Comparison of ENCODE assay signal across 2 cellular contexts in the genomic region with DNA sequence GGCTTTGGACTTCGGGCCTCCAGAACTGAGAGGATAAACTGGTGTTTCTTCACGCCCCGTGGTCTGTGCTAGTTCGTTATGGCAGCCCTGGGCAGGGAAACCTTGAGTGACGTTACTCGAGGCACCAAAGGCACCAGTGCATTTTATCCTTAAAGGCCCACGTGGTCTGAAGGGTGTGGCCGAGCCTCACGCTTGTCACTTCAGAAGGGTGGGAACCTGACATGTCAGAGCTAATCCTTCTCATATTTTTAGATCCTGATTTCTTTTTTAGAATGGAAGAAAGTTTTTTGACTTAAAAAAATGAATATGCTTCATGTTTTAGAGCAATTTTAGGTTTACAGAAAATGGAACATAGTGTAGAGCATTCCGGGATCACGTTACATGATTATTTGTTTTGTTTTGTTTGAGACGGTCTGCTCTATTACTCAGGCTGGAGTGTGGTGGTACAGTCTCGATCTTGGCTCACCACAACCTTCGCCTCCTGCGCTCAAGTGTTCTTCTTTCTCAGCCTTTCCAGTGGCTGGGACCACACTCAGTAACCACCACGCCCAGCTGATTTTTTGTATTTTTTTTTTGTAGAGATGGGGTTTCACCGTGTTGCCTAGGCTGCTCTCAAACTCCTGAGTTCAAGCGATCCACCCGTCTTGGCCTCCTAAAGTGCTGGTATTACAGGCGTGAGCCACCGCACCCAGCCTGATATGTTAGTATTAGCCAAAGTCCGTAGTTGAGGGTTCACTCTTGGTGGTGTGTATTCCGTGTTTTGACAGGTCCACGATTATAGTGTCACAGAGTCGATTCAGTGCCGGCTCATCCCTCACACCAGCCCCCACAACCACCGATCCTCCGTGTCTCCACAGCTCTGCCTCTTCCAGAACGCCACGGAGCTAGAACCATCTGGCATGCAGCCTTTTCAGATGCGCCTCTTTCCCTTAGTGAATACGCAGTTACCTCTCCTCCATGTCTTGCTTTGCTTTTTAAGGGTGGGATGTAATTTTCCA.
TF ChIP-seq lines count a peak whose summit lies in the region.

No MANE protein-coding gene starts in this region.

TF ChIP-seq in IMR-90, 13 proteins besides CTCF, POLR2A, EP300 and RAD21:
- TF ChIP-seq, protein P1, sequence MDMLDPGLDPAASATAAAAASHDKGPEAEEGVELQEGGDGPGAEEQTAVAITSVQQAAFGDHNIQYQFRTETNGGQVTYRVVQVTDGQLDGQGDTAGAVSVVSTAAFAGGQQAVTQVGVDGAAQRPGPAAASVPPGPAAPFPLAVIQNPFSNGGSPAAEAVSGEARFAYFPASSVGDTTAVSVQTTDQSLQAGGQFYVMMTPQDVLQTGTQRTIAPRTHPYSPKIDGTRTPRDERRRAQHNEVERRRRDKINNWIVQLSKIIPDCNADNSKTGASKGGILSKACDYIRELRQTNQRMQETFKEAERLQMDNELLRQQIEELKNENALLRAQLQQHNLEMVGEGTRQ (IDR thresholded peaks at IDR 0.05; ENCODE audit: low read depth, low read length), result no peak
- TF ChIP-seq, protein P2, sequence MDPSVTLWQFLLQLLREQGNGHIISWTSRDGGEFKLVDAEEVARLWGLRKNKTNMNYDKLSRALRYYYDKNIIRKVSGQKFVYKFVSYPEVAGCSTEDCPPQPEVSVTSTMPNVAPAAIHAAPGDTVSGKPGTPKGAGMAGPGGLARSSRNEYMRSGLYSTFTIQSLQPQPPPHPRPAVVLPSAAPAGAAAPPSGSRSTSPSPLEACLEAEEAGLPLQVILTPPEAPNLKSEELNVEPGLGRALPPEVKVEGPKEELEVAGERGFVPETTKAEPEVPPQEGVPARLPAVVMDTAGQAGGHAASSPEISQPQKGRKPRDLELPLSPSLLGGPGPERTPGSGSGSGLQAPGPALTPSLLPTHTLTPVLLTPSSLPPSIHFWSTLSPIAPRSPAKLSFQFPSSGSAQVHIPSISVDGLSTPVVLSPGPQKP (IDR thresholded peaks at IDR 0.05; ENCODE audit: borderline replicate concordance, low read depth, low read length), result no peak
- TF ChIP-seq FOS (IDR thresholded peaks at IDR 0.05; ENCODE audit: low read depth, low read length), result no peak
- TF ChIP-seq NFE2L2 (IDR thresholded peaks at IDR 0.05; ENCODE audit: low read depth, low read length), result no peak
TF ChIP-seq in IMR-90: peak in this region for 0.

TF ChIP-seq in K562, 482 proteins besides CTCF, POLR2A, EP300 and RAD21:
- TF ChIP-seq, protein P3, sequence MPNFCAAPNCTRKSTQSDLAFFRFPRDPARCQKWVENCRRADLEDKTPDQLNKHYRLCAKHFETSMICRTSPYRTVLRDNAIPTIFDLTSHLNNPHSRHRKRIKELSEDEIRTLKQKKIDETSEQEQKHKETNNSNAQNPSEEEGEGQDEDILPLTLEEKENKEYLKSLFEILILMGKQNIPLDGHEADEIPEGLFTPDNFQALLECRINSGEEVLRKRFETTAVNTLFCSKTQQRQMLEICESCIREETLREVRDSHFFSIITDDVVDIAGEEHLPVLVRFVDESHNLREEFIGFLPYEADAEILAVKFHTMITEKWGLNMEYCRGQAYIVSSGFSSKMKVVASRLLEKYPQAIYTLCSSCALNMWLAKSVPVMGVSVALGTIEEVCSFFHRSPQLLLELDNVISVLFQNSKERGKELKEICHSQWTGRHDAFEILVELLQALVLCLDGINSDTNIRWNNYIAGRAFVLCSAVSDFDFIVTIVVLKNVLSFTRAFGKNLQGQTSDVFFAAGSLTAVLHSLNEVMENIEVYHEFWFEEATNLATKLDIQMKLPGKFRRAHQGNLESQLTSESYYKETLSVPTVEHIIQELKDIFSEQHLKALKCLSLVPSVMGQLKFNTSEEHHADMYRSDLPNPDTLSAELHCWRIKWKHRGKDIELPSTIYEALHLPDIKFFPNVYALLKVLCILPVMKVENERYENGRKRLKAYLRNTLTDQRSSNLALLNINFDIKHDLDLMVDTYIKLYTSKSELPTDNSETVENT (CRISPR knock-in tag; IDR thresholded peaks at IDR 0.05), result no peak
- TF ChIP-seq L3MBTL2 (IDR thresholded peaks at IDR 0.05), result peak; percentile 29; the same call in 1 of the 2 replicates
- TF ChIP-seq, protein P4, sequence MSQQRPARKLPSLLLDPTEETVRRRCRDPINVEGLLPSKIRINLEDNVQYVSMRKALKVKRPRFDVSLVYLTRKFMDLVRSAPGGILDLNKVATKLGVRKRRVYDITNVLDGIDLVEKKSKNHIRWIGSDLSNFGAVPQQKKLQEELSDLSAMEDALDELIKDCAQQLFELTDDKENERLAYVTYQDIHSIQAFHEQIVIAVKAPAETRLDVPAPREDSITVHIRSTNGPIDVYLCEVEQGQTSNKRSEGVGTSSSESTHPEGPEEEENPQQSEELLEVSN (IDR thresholded peaks at IDR 0.05; ENCODE audit: borderline replicate concordance in 1 of 2, extremely low read depth in 1 of 2, insufficient read depth in 1 of 2, insufficient read length in 1 of 2, low read depth in 1 of 2, low read length in 1 of 2, poor library complexity in 1 of 2, severe bottlenecking in 1 of 2), result peak in 1 of 2 experiments; percentile 20
- TF ChIP-seq, protein P5, sequence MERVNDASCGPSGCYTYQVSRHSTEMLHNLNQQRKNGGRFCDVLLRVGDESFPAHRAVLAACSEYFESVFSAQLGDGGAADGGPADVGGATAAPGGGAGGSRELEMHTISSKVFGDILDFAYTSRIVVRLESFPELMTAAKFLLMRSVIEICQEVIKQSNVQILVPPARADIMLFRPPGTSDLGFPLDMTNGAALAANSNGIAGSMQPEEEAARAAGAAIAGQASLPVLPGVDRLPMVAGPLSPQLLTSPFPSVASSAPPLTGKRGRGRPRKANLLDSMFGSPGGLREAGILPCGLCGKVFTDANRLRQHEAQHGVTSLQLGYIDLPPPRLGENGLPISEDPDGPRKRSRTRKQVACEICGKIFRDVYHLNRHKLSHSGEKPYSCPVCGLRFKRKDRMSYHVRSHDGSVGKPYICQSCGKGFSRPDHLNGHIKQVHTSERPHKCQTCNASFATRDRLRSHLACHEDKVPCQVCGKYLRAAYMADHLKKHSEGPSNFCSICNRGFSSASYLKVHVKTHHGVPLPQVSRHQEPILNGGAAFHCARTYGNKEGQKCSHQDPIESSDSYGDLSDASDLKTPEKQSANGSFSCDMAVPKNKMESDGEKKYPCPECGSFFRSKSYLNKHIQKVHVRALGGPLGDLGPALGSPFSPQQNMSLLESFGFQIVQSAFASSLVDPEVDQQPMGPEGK (CRISPR knock-in tag; IDR thresholded peaks at IDR 0.05; ENCODE audit: borderline replicate concordance), result no peak
- TF ChIP-seq, protein P6, sequence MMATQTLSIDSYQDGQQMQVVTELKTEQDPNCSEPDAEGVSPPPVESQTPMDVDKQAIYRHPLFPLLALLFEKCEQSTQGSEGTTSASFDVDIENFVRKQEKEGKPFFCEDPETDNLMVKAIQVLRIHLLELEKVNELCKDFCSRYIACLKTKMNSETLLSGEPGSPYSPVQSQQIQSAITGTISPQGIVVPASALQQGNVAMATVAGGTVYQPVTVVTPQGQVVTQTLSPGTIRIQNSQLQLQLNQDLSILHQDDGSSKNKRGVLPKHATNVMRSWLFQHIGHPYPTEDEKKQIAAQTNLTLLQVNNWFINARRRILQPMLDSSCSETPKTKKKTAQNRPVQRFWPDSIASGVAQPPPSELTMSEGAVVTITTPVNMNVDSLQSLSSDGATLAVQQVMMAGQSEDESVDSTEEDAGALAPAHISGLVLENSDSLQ (IDR thresholded peaks at IDR 0.05), result peak; percentile 54
- TF ChIP-seq, protein P7, sequence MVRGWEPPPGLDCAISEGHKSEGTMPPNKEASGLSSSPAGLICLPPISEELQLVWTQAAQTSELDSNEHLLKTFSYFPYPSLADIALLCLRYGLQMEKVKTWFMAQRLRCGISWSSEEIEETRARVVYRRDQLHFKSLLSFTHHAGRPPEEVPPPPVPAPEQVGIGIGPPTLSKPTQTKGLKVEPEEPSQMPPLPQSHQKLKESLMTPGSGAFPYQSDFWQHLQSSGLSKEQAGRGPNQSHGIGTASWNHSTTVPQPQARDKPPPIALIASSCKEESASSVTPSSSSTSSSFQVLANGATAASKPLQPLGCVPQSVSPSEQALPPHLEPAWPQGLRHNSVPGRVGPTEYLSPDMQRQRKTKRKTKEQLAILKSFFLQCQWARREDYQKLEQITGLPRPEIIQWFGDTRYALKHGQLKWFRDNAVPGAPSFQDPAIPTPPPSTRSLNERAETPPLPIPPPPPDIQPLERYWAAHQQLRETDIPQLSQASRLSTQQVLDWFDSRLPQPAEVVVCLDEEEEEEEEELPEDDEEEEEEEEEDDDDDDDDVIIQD (CRISPR knock-in tag; IDR thresholded peaks at IDR 0.05), result no peak
- TF ChIP-seq, protein P1 (CRISPR knock-in tag; IDR thresholded peaks at IDR 0.05), result peak; percentile 69
- TF ChIP-seq MXI1 (IDR thresholded peaks at IDR 0.05; ENCODE audit: low read depth, low read length), result peak; percentile 62; the same call in 1 of the 2 replicates
- no peak for TF ChIP-seq TRIM28 (IDR thresholded peaks at IDR 0.05)
- no peak for TF ChIP-seq ZZZ3 (IDR thresholded peaks at IDR 0.05)
- TF ChIP-seq, protein P8, sequence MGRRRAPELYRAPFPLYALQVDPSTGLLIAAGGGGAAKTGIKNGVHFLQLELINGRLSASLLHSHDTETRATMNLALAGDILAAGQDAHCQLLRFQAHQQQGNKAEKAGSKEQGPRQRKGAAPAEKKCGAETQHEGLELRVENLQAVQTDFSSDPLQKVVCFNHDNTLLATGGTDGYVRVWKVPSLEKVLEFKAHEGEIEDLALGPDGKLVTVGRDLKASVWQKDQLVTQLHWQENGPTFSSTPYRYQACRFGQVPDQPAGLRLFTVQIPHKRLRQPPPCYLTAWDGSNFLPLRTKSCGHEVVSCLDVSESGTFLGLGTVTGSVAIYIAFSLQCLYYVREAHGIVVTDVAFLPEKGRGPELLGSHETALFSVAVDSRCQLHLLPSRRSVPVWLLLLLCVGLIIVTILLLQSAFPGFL (CRISPR knock-in tag; IDR thresholded peaks at IDR 0.05), result no peak
- no peak for TF ChIP-seq SMARCA4 (IDR thresholded peaks at IDR 0.05)
- TF ChIP-seq CBFA2T2 (conservative IDR thresholded peaks at IDR 0.05), result 0 out of 2 replicates have a peak, but pooled peaks have one; percentile 4
- no peak for TF ChIP-seq ZNF124 (CRISPR knock-in tag; IDR thresholded peaks at IDR 0.05)
- TF ChIP-seq, protein P9, sequence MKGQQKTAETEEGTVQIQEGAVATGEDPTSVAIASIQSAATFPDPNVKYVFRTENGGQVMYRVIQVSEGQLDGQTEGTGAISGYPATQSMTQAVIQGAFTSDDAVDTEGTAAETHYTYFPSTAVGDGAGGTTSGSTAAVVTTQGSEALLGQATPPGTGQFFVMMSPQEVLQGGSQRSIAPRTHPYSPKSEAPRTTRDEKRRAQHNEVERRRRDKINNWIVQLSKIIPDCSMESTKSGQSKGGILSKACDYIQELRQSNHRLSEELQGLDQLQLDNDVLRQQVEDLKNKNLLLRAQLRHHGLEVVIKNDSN (CRISPR knock-in tag; IDR thresholded peaks at IDR 0.05), result peak; percentile 79
- no peak for TF ChIP-seq TGIF2 (CRISPR knock-in tag; IDR thresholded peaks at IDR 0.05)
- TF ChIP-seq, protein P10, sequence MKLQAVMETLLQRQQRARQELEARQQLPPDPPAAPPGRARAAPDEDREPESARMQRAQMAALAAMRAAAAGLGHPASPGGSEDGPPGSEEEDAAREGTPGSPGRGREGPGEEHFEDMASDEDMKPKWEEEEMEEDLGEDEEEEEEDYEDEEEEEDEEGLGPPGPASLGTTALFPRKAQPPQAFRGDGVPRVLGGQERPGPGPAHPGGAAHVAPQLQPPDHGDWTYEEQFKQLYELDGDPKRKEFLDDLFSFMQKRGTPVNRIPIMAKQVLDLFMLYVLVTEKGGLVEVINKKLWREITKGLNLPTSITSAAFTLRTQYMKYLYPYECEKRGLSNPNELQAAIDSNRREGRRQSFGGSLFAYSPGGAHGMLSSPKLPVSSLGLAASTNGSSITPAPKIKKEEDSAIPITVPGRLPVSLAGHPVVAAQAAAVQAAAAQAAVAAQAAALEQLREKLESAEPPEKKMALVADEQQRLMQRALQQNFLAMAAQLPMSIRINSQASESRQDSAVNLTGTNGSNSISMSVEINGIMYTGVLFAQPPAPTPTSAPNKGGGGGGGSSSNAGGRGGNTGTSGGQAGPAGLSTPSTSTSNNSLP (IDR thresholded peaks at IDR 0.05; ENCODE audit: borderline replicate concordance, low read depth, low read length), result no peak
- TF ChIP-seq RAD51 (IDR thresholded peaks at IDR 0.05; ENCODE audit: borderline replicate concordance, low read depth), result peak; percentile 62; the same call in 1 of the 2 replicates
- no peak for TF ChIP-seq ZNF197 (CRISPR knock-in tag; IDR thresholded peaks at IDR 0.05; ENCODE audit: low read depth)
- TF ChIP-seq, protein P11, sequence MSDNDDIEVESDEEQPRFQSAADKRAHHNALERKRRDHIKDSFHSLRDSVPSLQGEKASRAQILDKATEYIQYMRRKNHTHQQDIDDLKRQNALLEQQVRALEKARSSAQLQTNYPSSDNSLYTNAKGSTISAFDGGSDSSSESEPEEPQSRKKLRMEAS (CRISPR knock-in tag; IDR thresholded peaks at IDR 0.05), result 0 out of 2 replicates have a peak, but pooled peaks have one; percentile 25
- TF ChIP-seq, protein P12, sequence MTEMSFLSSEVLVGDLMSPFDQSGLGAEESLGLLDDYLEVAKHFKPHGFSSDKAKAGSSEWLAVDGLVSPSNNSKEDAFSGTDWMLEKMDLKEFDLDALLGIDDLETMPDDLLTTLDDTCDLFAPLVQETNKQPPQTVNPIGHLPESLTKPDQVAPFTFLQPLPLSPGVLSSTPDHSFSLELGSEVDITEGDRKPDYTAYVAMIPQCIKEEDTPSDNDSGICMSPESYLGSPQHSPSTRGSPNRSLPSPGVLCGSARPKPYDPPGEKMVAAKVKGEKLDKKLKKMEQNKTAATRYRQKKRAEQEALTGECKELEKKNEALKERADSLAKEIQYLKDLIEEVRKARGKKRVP (CRISPR knock-in tag; IDR thresholded peaks at IDR 0.05), result no peak
- no peak for TF ChIP-seq NR2C1 (IDR thresholded peaks at IDR 0.05)
- TF ChIP-seq NR2C1 (tag; IDR thresholded peaks at IDR 0.05), result no peak
- no peak for TF ChIP-seq ZNF431 (CRISPR knock-in tag; IDR thresholded peaks at IDR 0.05)
TF ChIP-seq in K562: peak in this region for 9.
